In genomic region chr10:95304463-95304862, GRCh38 we compare ENCODE assay signal across 18 cellular contexts.
"Had no signal": no experiment of that assay in that cellular context is flagged by ENCODE, and none has a peak within 500 bp of the region (broad histone marks: within the 10 kb centered on the region; RNA-seq: fewer than 3 reads in every experiment).

No MANE protein-coding gene starts in this region.

- H3K9me3 Mint-ChIP-seq: naive thymus-derived CD4-positive, alpha-beta T cell had no signal

- H3K27ac ChIP-seq: foreskin keratinocyte, ovary had no signal

- H3K27me3 Mint-ChIP-seq: progenitor cell of endocrine pancreas had no signal

- FAIRE-seq: colon, endothelial cell of umbilical vein, kidney, urothelium cell line had no signal

- H3K4me2 ChIP-seq: smooth muscle cell had no signal

- H3K36me3 ChIP-seq: ovary had no signal

- H3K4me3 ChIP-seq: lung, ovary, smooth muscle cell had no signal

- H3K4me3 Mint-ChIP-seq: naive thymus-derived CD4-positive, alpha-beta T cell had no signal

- H3K27me3 ChIP-seq: foreskin keratinocyte, ovary had no signal

- H3K27ac Mint-ChIP-seq: naive thymus-derived CD4-positive, alpha-beta T cell; progenitor cell of endocrine pancreas had no signal

- H3K36me3 Mint-ChIP-seq: naive thymus-derived CD4-positive, alpha-beta T cell had no signal

- H3K9me3 ChIP-seq: ovary had no signal

- DNase-seq: dermis blood vessel endothelial cell; erythroblast; foreskin keratinocyte; kidney; left cardiac atrium; left ventricle myocardium superior; mesenchymal stem cell; naive thymus-derived CD4-positive, alpha-beta T cell; ovary; right cardiac atrium; stimulated activated CD4-positive, alpha-beta T cell treated with anti-CD3 and anti-CD28 coated beads, Interleukin-2, amount 100 ng/mL, for 48 hours; stimulated activated naive CD4-positive, alpha-beta T cell treated with Interleukin-2 at 50 U/mL for 16 hours had no signal

- ATAC-seq: left cardiac atrium; left ventricle myocardium superior; naive thymus-derived CD4-positive, alpha-beta T cell; right cardiac atrium had no signal
